Comparison of ENCODE assay signal across 2 cellular contexts in genomic region chr4:74111576-74111975, GRCh38.
TF ChIP-seq lines count a peak whose summit lies in the region.

No MANE protein-coding gene starts in this region.

TF ChIP-seq in A549, 52 proteins besides CTCF, POLR2A, EP300 and RAD21:
- TF ChIP-seq HOXB5 (CRISPR knock-in tag; IDR thresholded peaks at IDR 0.05) = no peak
- TF ChIP-seq USF2 (IDR thresholded peaks at IDR 0.05) = no peak
- no peak for TF ChIP-seq ZC3H11A (IDR thresholded peaks at IDR 0.05)
- TF ChIP-seq HDAC2 (IDR thresholded peaks at IDR 0.05) = no peak
- no peak for TF ChIP-seq ATOH8 (CRISPR knock-in tag; IDR thresholded peaks at IDR 0.05; ENCODE audit: low read depth)
- TF ChIP-seq KDM5A (IDR thresholded peaks at IDR 0.05) = no peak
- no peak for TF ChIP-seq RFX5 (IDR thresholded peaks at IDR 0.05)
- TF ChIP-seq GATA3 (IDR thresholded peaks at IDR 0.05; ENCODE audit: borderline replicate concordance) = no peak
- no peak for TF ChIP-seq RNF2 (IDR thresholded peaks at IDR 0.05; ENCODE audit: borderline replicate concordance, low read depth)
- no peak for TF ChIP-seq EHMT2 (IDR thresholded peaks at IDR 0.05; ENCODE audit: low read depth)
- no peak for TF ChIP-seq MAZ (IDR thresholded peaks at IDR 0.05; ENCODE audit: borderline replicate concordance, low read depth, low read length)
- TF ChIP-seq TFCP2L1 (CRISPR knock-in tag; IDR thresholded peaks at IDR 0.05) = no peak
- no peak for TF ChIP-seq NR3C1 (IDR thresholded peaks at IDR 0.05)

TF ChIP-seq in endothelial cell of umbilical vein, 7 proteins besides CTCF, POLR2A, EP300 and RAD21:
- TF ChIP-seq EZH2 (IDR thresholded peaks at IDR 0.05; ENCODE audit: borderline replicate concordance, low read depth, low read length, severe bottlenecking) (no peak), POLR2AphosphoS5 (IDR thresholded peaks at IDR 0.05; ENCODE audit: insufficient read depth, low read depth, low read length) (no peak), GATA2 (IDR thresholded peaks at IDR 0.05; ENCODE audit: insufficient read depth, insufficient read length, low read depth, low read length) (no peak), MYC (IDR thresholded peaks at IDR 0.05; ENCODE audit: low read depth, low read length) (no peak), JUN (IDR thresholded peaks at IDR 0.05; ENCODE audit: borderline replicate concordance, insufficient read depth, insufficient read length, low read depth) (no peak), FOS (IDR thresholded peaks at IDR 0.05; ENCODE audit: borderline replicate concordance, insufficient read depth, low read length) (no peak)
- TF ChIP-seq, protein P1, sequence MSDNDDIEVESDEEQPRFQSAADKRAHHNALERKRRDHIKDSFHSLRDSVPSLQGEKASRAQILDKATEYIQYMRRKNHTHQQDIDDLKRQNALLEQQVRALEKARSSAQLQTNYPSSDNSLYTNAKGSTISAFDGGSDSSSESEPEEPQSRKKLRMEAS (IDR thresholded peaks at IDR 0.05; ENCODE audit: insufficient read depth, insufficient read length) = no peak
